In genomic region chr14:91243098-91243483, GRCh38 we compare ENCODE assay signal across 12 cellular contexts. TPM values are rescaled to one million over a fixed set of nuclear protein-coding genes. Genes with fewer than 3 reads are reported as not detected.
DNase-seq lines count a peak whose midpoint lies in the region; ATAC-seq, FAIRE-seq and TF ChIP-seq lines count a peak whose summit lies in the region.
"Had no signal": no experiment of that assay in that cellular context is flagged by ENCODE, and none has a peak within 500 bp of the region (broad histone marks: within the 10 kb centered on the region; RNA-seq: fewer than 3 reads in every experiment).

No MANE protein-coding gene starts in this region.

- H3K27me3 Mint-ChIP-seq in astrocyte (ENCODE audit: low read depth, unreplicated experiment) = peaks cover 8% of the 10 kb centered on the region

- 86% methylated on average over 6 of the region's 6 CpGs for WGBS in SK-N-SH (ENCODE audit: low lambda C conversion rate)
- WGBS in spleen, 5 donors = 57 to 78% (median 70%) methylated on average over 6 of the region's 6 CpGs
- WGBS in right cardiac atrium = 84% methylated on average over 6 of the region's 6 CpGs

- H2AFZ ChIP-seq in SK-N-SH (ENCODE audit: low read depth) (no peak overlapping the region), KMS-11 (ENCODE audit: low read depth) (peak overlapping the region; percentile 44; the same call in 1 of the 2 replicates), astrocyte (ENCODE audit: low read depth, low read length) (no peak overlapping the region)

- H3K36me3 Mint-ChIP-seq in astrocyte (ENCODE audit: low read depth, unreplicated experiment) = no peaks in the 10 kb centered on the region

- H3K4me1 Mint-ChIP-seq in astrocyte (ENCODE audit: low read depth, unreplicated experiment) = peaks cover 18% of the 10 kb centered on the region

- POLR2A ChIA-PET in SK-N-SH (lab: Yijun Ruan, JAX) = interaction anchor here (1.3 kb wide), 1 partner anchor 41 kb away, joined by 3 read pairs; no protein-coding TSS in a partner anchor

- no peak for TF ChIP-seq POLR2A in spleen (IDR thresholded peaks at IDR 0.05)

- CTCF ChIA-PET in SK-N-SH (lab: Yijun Ruan, JAX) = interaction anchor here (1.0 to 3.2 kb wide), 7 partner anchors 8 to 70 kb away, joined by 3 to 21 read pairs (median 7); no protein-coding TSS in a partner anchor

- no peak for DNase-seq in SK-N-SH
- no peak for DNase-seq in astrocyte (ENCODE audit: low read depth)
- DNase-seq in spleen = no peak
- no peak for DNase-seq in right cardiac atrium
- DNase-seq in caudate nucleus (lab: John Stamatoyannopoulos, UW) = no peak
- no peak for DNase-seq in NCI-H2081 treated with DMSO at 0.1 percent for 48 hours (lab: John Stamatoyannopoulos, UW)
- DNase-seq: 8988T, cerebellar nuclear complex, heart left ventricle had no signal

- no peaks in the 10 kb centered on the region for H3F3A ChIP-seq in SK-N-SH (replicated peaks; ENCODE audit: insufficient read depth)

- H3K9ac ChIP-seq in SK-N-SH = no peak overlapping the region
- H3K9ac ChIP-seq in KMS-11 = peak overlapping the region; percentile 58; the same call in 1 of the 2 replicates
- H3K9ac ChIP-seq in astrocyte (ENCODE audit: low read length) = peak overlapping the region; percentile 64

- no peak for TF ChIP-seq RAD21 in SK-N-SH (IDR thresholded peaks at IDR 0.05; ENCODE audit: low read length)

- peaks cover 10% of the 10 kb centered on the region for H3K9me3 Mint-ChIP-seq in astrocyte (ENCODE audit: unreplicated experiment)

- H3K27me3 ChIP-seq in SK-N-SH (ENCODE audit: insufficient read depth) (no peaks in the 10 kb centered on the region), KMS-11 (ENCODE audit: insufficient read depth, low read depth) (no peaks in the 10 kb centered on the region), astrocyte (ENCODE audit: insufficient read depth, low read length) (no peaks in the 10 kb centered on the region), spleen (replicated peaks in 1 of 7) (no peaks in the 10 kb centered on the region), right cardiac atrium (ENCODE audit: control insufficient read depth, insufficient read depth) (no peaks in the 10 kb centered on the region)

- H3K9me3 ChIP-seq in SK-N-SH (no peaks in the 10 kb centered on the region), astrocyte (ENCODE audit: insufficient read depth, low read depth, low read length) (no peaks in the 10 kb centered on the region), spleen (no peaks in the 10 kb centered on the region), right cardiac atrium (ENCODE audit: control insufficient read depth, low read length) (no peaks in the 10 kb centered on the region)
- H3K9me3 ChIP-seq: mucosa of descending colon had no signal

- H4K20me1 ChIP-seq in SK-N-SH (ENCODE audit: insufficient read depth) = no peaks in the 10 kb centered on the region
- H4K20me1 ChIP-seq in KMS-11 (ENCODE audit: insufficient read depth) = no peaks in the 10 kb centered on the region
- H4K20me1 ChIP-seq in astrocyte (ENCODE audit: insufficient read depth, low read length) = no peaks in the 10 kb centered on the region

- FAIRE-seq in astrocyte (lab: Jason Lieb, UNC) = no peak

- H3K79me2 ChIP-seq in SK-N-SH (ENCODE audit: insufficient read depth) (no peaks in the 10 kb centered on the region), KMS-11 (ENCODE audit: insufficient read depth, low read depth) (no peaks in the 10 kb centered on the region), astrocyte (ENCODE audit: insufficient read depth, low read length) (no peaks in the 10 kb centered on the region)

- H3K4me1 ChIP-seq in SK-N-SH (ENCODE audit: control insufficient read depth in 1 of 2, insufficient read depth in 2 of 2, low read depth in 1 of 2, low read length in 1 of 2) = peaks cover 7 to 39% of the 10 kb centered on the region in 2 experiments; a peak in 2 of 4 replicates
- H3K4me1 ChIP-seq in KMS-11 (ENCODE audit: low read depth, poor library complexity, severe bottlenecking) = peaks cover 61% of the 10 kb centered on the region
- peaks cover 22% of the 10 kb centered on the region for H3K4me1 ChIP-seq in astrocyte (ENCODE audit: insufficient read depth, low read length)
- H3K4me1 ChIP-seq in spleen = peaks cover 21 to 91% (median 59%) of the 10 kb centered on the region in 6 donors
- H3K4me1 ChIP-seq in right cardiac atrium (ENCODE audit: control insufficient read depth, insufficient read depth, low read length) = peaks cover 3% of the 10 kb centered on the region

- TF ChIP-seq EP300 in SK-N-SH (IDR thresholded peaks at IDR 0.05; ENCODE audit: borderline replicate concordance in 1 of 2, low read depth in 1 of 2, low read length in 1 of 2) = no peak

- H3K4me3 ChIP-seq in SK-N-SH (ENCODE audit: low read depth in 2 of 2, low read length in 1 of 2) (no peak overlapping the region), KMS-11 (IDR thresholded peaks at IDR 0.05; ENCODE audit: insufficient read depth, low read depth, low read length) (no peak overlapping the region), astrocyte (ENCODE audit: insufficient read depth, low read depth, low read length) (no peak overlapping the region), spleen (peak overlapping the region in 7 of 8 donors; percentile 0 to 65 (median 18)), right cardiac atrium (ENCODE audit: low read length) (no peak overlapping the region)
- H3K4me3 ChIP-seq: mucosa of descending colon had no signal

- no peaks in the 10 kb centered on the region for H3K36me3 ChIP-seq in SK-N-SH (replicated peaks in 1 of 2; ENCODE audit: control insufficient read depth in 1 of 2, insufficient read depth in 2 of 2, low read length in 1 of 2)
- H3K36me3 ChIP-seq in KMS-11 (ENCODE audit: insufficient read depth) = no peaks in the 10 kb centered on the region
- H3K36me3 ChIP-seq in astrocyte (ENCODE audit: insufficient read depth, low read length) = no peaks in the 10 kb centered on the region
- H3K36me3 ChIP-seq in spleen = no peaks in the 10 kb centered on the region
- H3K36me3 ChIP-seq: heart left ventricle had no signal

- H3K4me2 ChIP-seq in SK-N-SH (peak overlapping the region; percentile 41; the same call in 1 of the 2 replicates), KMS-11 (peak overlapping the region; percentile 64), astrocyte (ENCODE audit: low read length) (peak overlapping the region; percentile 71)

- no peaks in the 10 kb centered on the region for H3K9me2 ChIP-seq in SK-N-SH

- H3K27ac Mint-ChIP-seq in astrocyte (ENCODE audit: unreplicated experiment) = peak overlapping the region; percentile 41

- ATAC-seq in SK-N-SH treated with all-trans-retinoic acid at 6 μM for 48 hours (no peak), right cardiac atrium (no peak)

- no peak for TF ChIP-seq CTCF in SK-N-SH (IDR thresholded peaks at IDR 0.05)
- no peak for TF ChIP-seq CTCF in KMS-11 (conservative IDR thresholded peaks at IDR 0.05; ENCODE audit: low read depth, low read length)
- no peak for TF ChIP-seq CTCF in astrocyte (IDR thresholded peaks at IDR 0.05; ENCODE audit: insufficient read depth, low read depth, low read length)
- no peak for TF ChIP-seq CTCF in spleen (IDR thresholded peaks at IDR 0.05 in 8 of 11, conservative IDR thresholded peaks at IDR 0.05 in 3 of 11)

- H3K27ac ChIP-seq in SK-N-SH (ENCODE audit: low read depth in 2 of 2, low read length in 1 of 2) = peak overlapping the region in 1 of 2 experiments; percentile 1; a peak in 1 of 4 replicates
- peak overlapping the region; percentile 92 for H3K27ac ChIP-seq in KMS-11
- H3K27ac ChIP-seq in astrocyte (ENCODE audit: low read depth, low read length) = peak overlapping the region; percentile 46
- peak overlapping the region in 7 of 8 donors; percentile 32 to 87 (median 79) for H3K27ac ChIP-seq in spleen
- H3K27ac ChIP-seq in right cardiac atrium (ENCODE audit: low read length) = no peak overlapping the region
- no peak overlapping the region for H3K27ac ChIP-seq in caudate nucleus (ENCODE audit: low read depth, low read length)

- intact Hi-C loops in spleen (cut with DNase I; ENCODE audit: low total_unique reads) (no loop called here), right cardiac atrium (cut with DNase I) (no loop called here)

- H3K4me3 Mint-ChIP-seq in astrocyte (ENCODE audit: unreplicated experiment) = no peak overlapping the region

TF ChIP-seq in SK-N-SH, 30 proteins besides CTCF, POLR2A, EP300 and RAD21 (continues in another document):
- TF ChIP-seq IRF3 (IDR thresholded peaks at IDR 0.05; ENCODE audit: low read depth, low read length) (no peak), TEAD4 (IDR thresholded peaks at IDR 0.05; ENCODE audit: borderline replicate concordance, insufficient read depth) (no peak)

TF ChIP-seq in SK-N-SH treated with all-trans-retinoic acid at 6 μM for 48 hours, 23 proteins besides CTCF, POLR2A, EP300 and RAD21 (continues in another document):
- TF ChIP-seq RARB (CRISPR knock-in tag; IDR thresholded peaks at IDR 0.05) = no peak
- TF ChIP-seq PPARA (CRISPR knock-in tag; IDR thresholded peaks at IDR 0.05; ENCODE audit: borderline replicate concordance) = no peak
- no peak for TF ChIP-seq TCF4 (CRISPR knock-in tag; IDR thresholded peaks at IDR 0.05; ENCODE audit: borderline replicate concordance)
- TF ChIP-seq ZFP30 (CRISPR knock-in tag; IDR thresholded peaks at IDR 0.05) = no peak
- TF ChIP-seq ESRRG (CRISPR knock-in tag; IDR thresholded peaks at IDR 0.05) = no peak
- TF ChIP-seq ZNF565 (CRISPR knock-in tag; conservative IDR thresholded peaks at IDR 0.05; ENCODE audit: low read depth) = no peak
- TF ChIP-seq CREB5 (CRISPR knock-in tag; IDR thresholded peaks at IDR 0.05; ENCODE audit: low read depth) = no peak

RNA-seq across cellular contexts. Expression of gene GPR68, which starts 1.4 kb away (rescaled TPM):
- polyA plus RNA-seq in SK-N-SH (2012; rRNA removed) (0.18 and 0.62 TPM in 2 replicates), spleen (1 to 10 TPM in 2 of 3 donors, under 1 TPM in 1; 0.50 to 1.7 (median 1.3) TPM), right cardiac atrium (0.25 TPM)
- polyA plus RNA-seq in SK-N-SH (2012; cell fraction: cytosol; rRNA removed) = 0.26 and 0.49 TPM in 2 replicates
- 0.63 and 1.2 TPM in 2 replicates for polyA plus RNA-seq in SK-N-SH (2012; cell fraction: nucleus; rRNA removed)
- total RNA-seq in astrocyte (0.38 and 0.50 TPM in 2 replicates), spleen (1 to 10 TPM; 1.9 to 5.2 (median 3.2) TPM), right cardiac atrium (1 to 10 TPM in 1 of 4 donors, under 1 TPM in 3; 0.63 to 1.0 (median 0.80) TPM)

Comparison
In these comparisons a context has a peak if more than half of its experiments do, and no peak if none do; other contexts are left out.
1. H3K27ac ChIP-seq: peak in KMS-11 (single experiment), astrocyte (single experiment) and spleen (7 of 8); none in right cardiac atrium (single experiment) and caudate nucleus (single experiment).
2. H3K4me3 ChIP-seq: peak in spleen (7 of 8); none in SK-N-SH (0 of 2), KMS-11 (single experiment), astrocyte (single experiment) and right cardiac atrium (single experiment).
3. Peak in every context shown above with its lines, with median percentiles within 50 percentile points of each other: H3K4me2 ChIP-seq.